In genomic region chr10:77457266-77457665, GRCh38 we compare ENCODE assay signal across 19 cellular contexts.
"Had no signal": no experiment of that assay in that cellular context is flagged by ENCODE, and none has a peak within 500 bp of the region (broad histone marks: within the 10 kb centered on the region; RNA-seq: fewer than 3 reads in every experiment).

No MANE protein-coding gene starts in this region.

- H3K9me3 ChIP-seq: Peyer's patch, SJSA1 had no signal

- H3K36me3 ChIP-seq: brain microvascular endothelial cell, cardiac muscle cell, Peyer's patch, SJSA1 had no signal

- H3K4me3 ChIP-seq: cardiac muscle cell, Peyer's patch, SJSA1 had no signal

- DNase-seq: activated CD4-positive, alpha-beta memory T cell treated with anti-CD3 and anti-CD28 coated beads, Interleukin-2, amount 10 ng/mL, durations not matched to agents 7 days and 5 days; activated CD4-positive, alpha-beta T cell treated with anti-CD3 and anti-CD28 coated beads for 36 hours; activated CD4-positive, alpha-beta T cell treated with anti-CD3 and anti-CD28 coated beads, Interleukin-2, amount 50 U/mL, for 1 hour; activated gamma-delta T cell treated with Interleukin-2 at 50 U/mL for 16 hours; activated naive CD4-positive, alpha-beta T cell treated with anti-CD3 and anti-CD28 coated beads, Interleukin-2, amount 10 ng/mL, durations not matched to agents 7 days and 5 days; activated naive CD8-positive, alpha-beta T cell treated with anti-CD3 and anti-CD28 coated beads for 36 hours; activated T-cell treated with anti-CD3 and anti-CD28 coated beads for 4 hours; activated T-cell treated with anti-CD3 and anti-CD28 coated beads, Interleukin-2, amount 50 U/mL, for 72 hours; brain microvascular endothelial cell; Kasumi-1; NCI-H1105 treated with DMSO at 0.1 percent for 48 hours; NCI-H1436 treated with DMSO at 0.1 percent for 48 hours; NCI-H2081; Peyer's patch; Right ventricle myocardium superior had no signal

- H3K4me1 ChIP-seq: Peyer's patch, SJSA1 had no signal

- H3K27me3 ChIP-seq: brain microvascular endothelial cell, cardiac muscle cell, Peyer's patch, SJSA1 had no signal

- ATAC-seq: activated CD4-positive, alpha-beta T cell treated with anti-CD3 and anti-CD28 coated beads for 36 hours; activated T-cell treated with anti-CD3 and anti-CD28 coated beads, Interleukin-2, amount 50 U/mL, for 72 hours had no signal

- H3K27ac ChIP-seq: brain microvascular endothelial cell, cardiac muscle cell, Peyer's patch, RWPE1, SJSA1, VCaP had no signal
